ENCODE assay signal across 13 cellular contexts in genomic region chr17:1498869-1499268, GRCh38. TPM values are rescaled to one million over a fixed set of nuclear protein-coding genes. Genes with fewer than 3 reads are reported as not detected.
DNase-seq lines count a peak whose midpoint lies in the region; ATAC-seq and TF ChIP-seq lines count a peak whose summit lies in the region.
"Had no signal": no experiment of that assay in that cellular context is flagged by ENCODE, and none has a peak within 500 bp of the region (broad histone marks: within the 10 kb centered on the region; RNA-seq: fewer than 3 reads in every experiment).

No MANE protein-coding gene starts in this region.

- H3K9me3 ChIP-seq in mammary epithelial cell (replicated peaks; ENCODE audit: insufficient read depth, low read length): no peaks in the 10 kb centered on the region

- in situ Hi-C loops in mammary epithelial cell (cut with MboI; ENCODE audit: low sequenced_read_pairs in 2 of 2): no loop called here

- H3K36me3 Mint-ChIP-seq in MCF 10A (ENCODE audit: insufficient read depth, unreplicated experiment): peaks cover 9% of the 10 kb centered on the region

- intact Hi-C loops in mammary epithelial cell (cut with micrococcal nuclease) (no loop called here), MCF 10A (cut with micrococcal nuclease) (no loop called here)

- BruUV-seq in mammary epithelial cell (replicated peaks; lab: Mats Ljungman, UMichigan) (no TSS peak), MCF 10A (replicated peaks; lab: Mats Ljungman, UMichigan) (no TSS peak)

- H3K27ac Mint-ChIP-seq in MCF 10A (ENCODE audit: low read depth, unreplicated experiment): no peak overlapping the region

- POLR2A ChIA-PET in MCF 10A (lab: Yijun Ruan, JAX) (interaction anchor here (0.8 to 3.3 kb wide), 7 partner anchors 11 to 99 kb away, joined by 3 to 26 read pairs (median 5); partner anchors contain the start of genes INPP5K and YWHAE), RWPE1 (lab: Yijun Ruan, JAX; ENCODE audit: low non-redundant PET) (no interaction called here)

- H4K20me1 ChIP-seq in mammary epithelial cell (ENCODE audit: insufficient read depth, low read length): no peaks in the 10 kb centered on the region

- H3K4me3 Mint-ChIP-seq in MCF 10A (ENCODE audit: unreplicated experiment): no peak overlapping the region

- 100% methylated on average over 2 of the region's 9 CpGs for WGBS in mammary epithelial cell (ENCODE audit: low coverage, missing lambda C conversion rate)

- H3K36me3 ChIP-seq in mammary epithelial cell (ENCODE audit: insufficient read depth, low read length): no peaks in the 10 kb centered on the region

- TF ChIP-seq CTCF in mammary epithelial cell (conservative IDR thresholded peaks at IDR 0.05 in 1 of 2, IDR thresholded peaks at IDR 0.05 in 1 of 2; ENCODE audit: extremely low read depth in 1 of 2, insufficient read depth in 1 of 2, low read depth in 1 of 2, low read length in 2 of 2): no peak
- no peak for TF ChIP-seq CTCF in MCF 10A (IDR thresholded peaks at IDR 0.05; ENCODE audit: unreplicated experiment)
- TF ChIP-seq CTCF in RWPE1 (conservative IDR thresholded peaks at IDR 0.05; ENCODE audit: low read depth): no peak
- no peak for TF ChIP-seq CTCF in fibroblast of pulmonary artery (IDR thresholded peaks at IDR 0.05; ENCODE audit: low read length, missing control alignments)

- DNase-seq in mammary epithelial cell (peak; percentile 57), MCF 10A (ENCODE audit: unreplicated experiment) (no peak), RWPE1 (ENCODE audit: low spot score) (no peak), fibroblast of pulmonary artery (ENCODE audit: low read depth) (peak; percentile 56), stromal cell of bone marrow (ENCODE audit: low read depth) (peak; percentile 71), DMS153 (lab: John Stamatoyannopoulos, UW) (no peak)
- DNase-seq: activated CD4-positive, CD25-positive, alpha-beta regulatory T cell; DND-41; posterior cingulate gyrus had no signal

- no peak overlapping the region for H3K4me3 ChIP-seq in mammary epithelial cell (replicated peaks in 1 of 3; ENCODE audit: insufficient read depth in 1 of 3, low read depth in 2 of 3, low read length in 3 of 3)
- H3K4me3 ChIP-seq in fibroblast of pulmonary artery (replicated peaks; ENCODE audit: low read depth, low read length): no peak overlapping the region

- peaks cover 19% of the 10 kb centered on the region for H3K4me1 ChIP-seq in mammary epithelial cell (ENCODE audit: insufficient read depth, low read length)

- H3K4me2 ChIP-seq in mammary epithelial cell (ENCODE audit: insufficient read depth, low read depth, low read length): no peak overlapping the region

- no peak overlapping the region for H3K9ac ChIP-seq in mammary epithelial cell (ENCODE audit: insufficient read depth, low read length)

- no peaks in the 10 kb centered on the region for H3K27me3 ChIP-seq in mammary epithelial cell (ENCODE audit: insufficient read depth, low read length)

- CTCF ChIA-PET in mammary epithelial cell (lab: Charles Lee; ENCODE audit: low non-redundant PET): interaction anchor here (1.1 kb wide), 1 partner anchor 16 kb away, joined by 3 read pairs; no protein-coding TSS in a partner anchor
- CTCF ChIA-PET in MCF 10A (lab: Yijun Ruan, JAX): interaction anchor here (1.0 to 1.6 kb wide), 2 partner anchors 17 to 64 kb away, joined by 3 to 8 read pairs; partner anchors contain the start of gene INPP5K
- CTCF ChIA-PET in RWPE1 (lab: Yijun Ruan, JAX): interaction anchor here (0.6 kb wide), 1 partner anchor 131 kb away, joined by 3 read pairs; no protein-coding TSS in a partner anchor

- no peak overlapping the region for H2AFZ ChIP-seq in mammary epithelial cell (ENCODE audit: low read depth, low read length)

- H3K27me3 Mint-ChIP-seq in MCF 10A (ENCODE audit: insufficient read depth, unreplicated experiment): no peaks in the 10 kb centered on the region

- peaks cover 12% of the 10 kb centered on the region for H3K4me1 Mint-ChIP-seq in MCF 10A (ENCODE audit: insufficient read depth, unreplicated experiment)

- dilution Hi-C loops in mammary epithelial cell (cut with HindIII; ENCODE audit: low sequenced_read_pairs): loop anchor here (10.0 kb wide), 1 partner anchor 136 kb away; no protein-coding TSS in a partner anchor

- ATAC-seq in GM21515 (IDR thresholded peaks at IDR 0.05; ENCODE audit: unreplicated experiment) (no peak), HG03135 (IDR thresholded peaks at IDR 0.05; ENCODE audit: unreplicated experiment) (no peak)
- ATAC-seq: SK-N-SH treated with all-trans-retinoic acid at 6 μM for 48 hours had no signal

- H3K9me3 Mint-ChIP-seq in MCF 10A (ENCODE audit: unreplicated experiment): no peaks in the 10 kb centered on the region

- H3K27ac ChIP-seq in mammary epithelial cell (ENCODE audit: insufficient read depth, low read depth, low read length) (no peak overlapping the region), RWPE1 (peak overlapping the region; percentile 73)
- H3K27ac ChIP-seq: HL-60 had no signal

- no peaks in the 10 kb centered on the region for H3K79me2 ChIP-seq in mammary epithelial cell (ENCODE audit: insufficient read depth, low read length)

RNA-seq across cellular contexts. Expression of gene MYO1C, which starts 6.4 kb away (rescaled TPM):
- total RNA-seq in mammary epithelial cell: 100 to 1,000 TPM; 192 to 214 TPM
- polyA plus RNA-seq in mammary epithelial cell: 98.8 TPM
- polyA minus RNA-seq in mammary epithelial cell: 179 TPM
- 175 and 216 TPM in 2 replicates for total RNA-seq in MCF 10A (2022)

RNA-seq across cellular contexts. Expression of gene INPP5K, which starts 17.5 kb away (rescaled TPM):
- total RNA-seq in mammary epithelial cell (10 to 100 TPM; 18.9 to 30.5 TPM), MCF 10A (2022) (25.5 and 28.9 TPM in 2 replicates)
- 15.9 TPM for polyA plus RNA-seq in mammary epithelial cell
- 18.5 TPM for polyA minus RNA-seq in mammary epithelial cell

RNA-seq across cellular contexts. Expression of gene CRK, which starts 42.8 kb away (rescaled TPM):
- total RNA-seq in mammary epithelial cell: 100 to 1,000 TPM in 1 of 2 donors, 10 to 100 TPM in 1; 71.4 to 127 TPM
- polyA plus RNA-seq in mammary epithelial cell: 72.6 TPM
- 68.3 TPM for polyA minus RNA-seq in mammary epithelial cell
- 70.6 and 82.9 TPM in 2 replicates for total RNA-seq in MCF 10A (2022)

Comparison
In these comparisons a context has a peak if more than half of its experiments do, and no peak if none do; other contexts are left out.
1. DNase-seq: peak in mammary epithelial cell (single experiment), fibroblast of pulmonary artery (single experiment) and stromal cell of bone marrow (single experiment); none in MCF 10A (single experiment), RWPE1 (single experiment) and DMS153 (single experiment).